Comparison of ENCODE assay signal across 16 cellular contexts in genomic region chr1:204514841-204515240, GRCh38. TPM values are rescaled to one million over a fixed set of nuclear protein-coding genes. Genes with fewer than 3 reads are reported as not detected.
DNase-seq lines count a peak whose midpoint lies in the region; ATAC-seq, FAIRE-seq and TF ChIP-seq lines count a peak whose summit lies in the region.
"Had no signal": no experiment of that assay in that cellular context is flagged by ENCODE, and none has a peak within 500 bp of the region (broad histone marks: within the 10 kb centered on the region; RNA-seq: fewer than 3 reads in every experiment).

No MANE protein-coding gene starts in this region.

- H4K20me1 ChIP-seq in HCT116 (ENCODE audit: insufficient read depth) = no peaks in the 10 kb centered on the region

- H3K36me3 ChIP-seq in HCT116 (ENCODE audit: control insufficient read depth in 1 of 2, insufficient read depth in 2 of 2, low read length in 2 of 2) (peaks cover 0 to 21% of the 10 kb centered on the region in 2 experiments; a peak in 1 of 4 replicates), psoas muscle (ENCODE audit: insufficient read depth in 1 of 2, low read depth in 1 of 2) (peaks cover 0 to 7% of the 10 kb centered on the region in 2 donors)
- H3K36me3 ChIP-seq: vagina had no signal

- FAIRE-seq in urothelium cell line (lab: Jason Lieb, UNC) = no peak

- H3K4me3 ChIP-seq in HCT116 (replicated peaks in 1 of 2; ENCODE audit: low read depth in 1 of 2, low read length in 2 of 2) (no peak overlapping the region), psoas muscle (no peak overlapping the region)
- H3K4me3 ChIP-seq: lung, vagina had no signal

- peak overlapping the region; percentile 69 for H3K4me2 ChIP-seq in HCT116 (ENCODE audit: low read length)

- ATAC-seq in activated CD4-positive, alpha-beta T cell treated with anti-CD3 and anti-CD28 coated beads for 36 hours = no peak
- ATAC-seq in HCT116 (no peak), psoas muscle (no peak)
- ATAC-seq: stimulated activated effector memory CD8-positive, alpha-beta T cell treated with anti-CD3 and anti-CD28 coated beads, Interleukin-12 subunit alpha, Interleukin-12 subunit beta, amount 100 ng/mL, for 72 hours had no signal

- 61 to 63% (median 62%) methylated on average over 2 of the region's 2 CpGs for WGBS in psoas muscle, 3 donors

- H3K4me3 Mint-ChIP-seq in activated CD4-positive, alpha-beta T cell treated with anti-CD3 and anti-CD28 coated beads for 36 hours = peak overlapping the region; percentile 15
- peak overlapping the region; percentile 56 for H3K4me3 Mint-ChIP-seq in activated T-helper 1 cell treated with anti-CD3 and anti-CD28 coated beads, Interleukin-12 subunit alpha, Interleukin-12 subunit beta, Interleukin-2, Interleukin-4 antibody, amounts not matched to agents 30 ng/mL and 10 ng/mL and 1 ng/mL, durations not matched to agents 14 hours and 24 hours and 36 hours
- H3K4me3 Mint-ChIP-seq in neural crest cell = peak overlapping the region; percentile 13
- H3K4me3 Mint-ChIP-seq: stimulated activated effector memory CD8-positive, alpha-beta T cell treated with anti-CD3 and anti-CD28 coated beads, Interleukin-12 subunit alpha, Interleukin-12 subunit beta, amount 100 ng/mL, for 72 hours had no signal

- no peak for TF ChIP-seq CTCF in HCT116 (IDR thresholded peaks at IDR 0.05 in 2 of 3, conservative IDR thresholded peaks at IDR 0.05 in 1 of 3; ENCODE audit: borderline replicate concordance in 1 of 3, insufficient read depth in 1 of 3, low read depth in 2 of 3, low read length in 2 of 3)
- TF ChIP-seq CTCF in neural crest cell (conservative IDR thresholded peaks at IDR 0.05) = no peak
- no peak for TF ChIP-seq CTCF in psoas muscle (IDR thresholded peaks at IDR 0.05)

- H3K9ac ChIP-seq in HCT116 (ENCODE audit: low read length) = no peak overlapping the region

- no peaks in the 10 kb centered on the region for H3K27me3 Mint-ChIP-seq in activated CD4-positive, alpha-beta T cell treated with anti-CD3 and anti-CD28 coated beads for 36 hours
- no peaks in the 10 kb centered on the region for H3K27me3 Mint-ChIP-seq in activated T-helper 1 cell treated with anti-CD3 and anti-CD28 coated beads, Interleukin-12 subunit alpha, Interleukin-12 subunit beta, Interleukin-2, Interleukin-4 antibody, amounts not matched to agents 30 ng/mL and 10 ng/mL and 1 ng/mL, durations not matched to agents 14 hours and 24 hours and 36 hours (ENCODE audit: insufficient read depth)
- no peaks in the 10 kb centered on the region for H3K27me3 Mint-ChIP-seq in neural crest cell (ENCODE audit: low read depth)

- H3K79me2 ChIP-seq in HCT116 (ENCODE audit: insufficient read depth, low read length) = peaks cover 36% of the 10 kb centered on the region

- peaks cover 2% of the 10 kb centered on the region for H3K9me3 Mint-ChIP-seq in activated CD4-positive, alpha-beta T cell treated with anti-CD3 and anti-CD28 coated beads for 36 hours (ENCODE audit: low read depth)
- H3K9me3 Mint-ChIP-seq in activated T-helper 1 cell treated with anti-CD3 and anti-CD28 coated beads, Interleukin-12 subunit alpha, Interleukin-12 subunit beta, Interleukin-2, Interleukin-4 antibody, amounts not matched to agents 30 ng/mL and 10 ng/mL and 1 ng/mL, durations not matched to agents 14 hours and 24 hours and 36 hours = no peaks in the 10 kb centered on the region
- no peaks in the 10 kb centered on the region for H3K9me3 Mint-ChIP-seq in neural crest cell
- H3K9me3 Mint-ChIP-seq: stimulated activated effector memory CD8-positive, alpha-beta T cell treated with anti-CD3 and anti-CD28 coated beads, Interleukin-12 subunit alpha, Interleukin-12 subunit beta, amount 100 ng/mL, for 72 hours had no signal

- RAD21 ChIA-PET in HCT116 (lab: Charles Lee; ENCODE audit: low non-redundant PET in 1 of 2, low total read pairs in 2 of 2, uncharacterized antibody in 2 of 2, unreplicated experiment in 2 of 2) = no interaction called here

- intact Hi-C loops in activated CD4-positive, alpha-beta T cell treated with anti-CD3 and anti-CD28 coated beads for 36 hours (cut with DNase I, micrococcal nuclease) = loop anchor here (5.0 to 10.0 kb wide), 4 partner anchors 47 to 1710 kb away; partner anchors contain the start of gene KDM5B (in 1 of the 2)
- intact Hi-C loops in HCT116 (cut with micrococcal nuclease) = no loop called here
- intact Hi-C loops in activated T-helper 1 cell treated with anti-CD3 and anti-CD28 coated beads, Interleukin-12 subunit alpha, Interleukin-12 subunit beta, Interleukin-2, Interleukin-4 antibody, amounts not matched to agents 30 ng/mL and 10 ng/mL and 1 ng/mL, durations not matched to agents 14 hours and 24 hours and 36 hours (cut with micrococcal nuclease) = loop anchor here (10.0 kb wide), 4 partner anchors 610 to 890 kb away; partner anchors contain the start of genes ATP2B4 and RBBP5
- intact Hi-C loops in psoas muscle (cut with DNase I) = no loop called here

- no TSS peak for BruUV-seq in HCT116 (replicated peaks; lab: Mats Ljungman, UMichigan)

- H3K27me3 ChIP-seq in HCT116 (ENCODE audit: insufficient read depth, low read length) = no peaks in the 10 kb centered on the region
- no peaks in the 10 kb centered on the region for H3K27me3 ChIP-seq in psoas muscle (ENCODE audit: insufficient read depth in 3 of 3, low read length in 2 of 3)
- H3K27me3 ChIP-seq: vagina had no signal

- no peak overlapping the region for H2AFZ ChIP-seq in HCT116 (ENCODE audit: low read depth, low read length, poor library complexity, severe bottlenecking)

- peak overlapping the region; percentile 90; the same call in 1 of the 2 replicates for H3K27ac ChIP-seq in HCT116 (ENCODE audit: low read depth, low read length)
- no peak overlapping the region for H3K27ac ChIP-seq in psoas muscle
- H3K27ac ChIP-seq: vagina had no signal

- no peaks in the 10 kb centered on the region for H3K9me2 ChIP-seq in HCT116 (ENCODE audit: insufficient read depth)

- H3K4me1 ChIP-seq in HCT116 (ENCODE audit: control insufficient read depth in 1 of 2, insufficient read depth in 2 of 2, low read length in 2 of 2) = peaks cover 20% of the 10 kb centered on the region in 2 experiments
- peaks cover 21% of the 10 kb centered on the region for H3K4me1 ChIP-seq in psoas muscle

- peaks cover 51% of the 10 kb centered on the region for H3K4me1 Mint-ChIP-seq in activated CD4-positive, alpha-beta T cell treated with anti-CD3 and anti-CD28 coated beads for 36 hours
- peaks cover 38% of the 10 kb centered on the region for H3K4me1 Mint-ChIP-seq in activated T-helper 1 cell treated with anti-CD3 and anti-CD28 coated beads, Interleukin-12 subunit alpha, Interleukin-12 subunit beta, Interleukin-2, Interleukin-4 antibody, amounts not matched to agents 30 ng/mL and 10 ng/mL and 1 ng/mL, durations not matched to agents 14 hours and 24 hours and 36 hours (ENCODE audit: low read depth)
- peaks cover 12% of the 10 kb centered on the region for H3K4me1 Mint-ChIP-seq in neural crest cell

- no peak for TF ChIP-seq POLR2A in HCT116 (IDR thresholded peaks at IDR 0.05; ENCODE audit: borderline replicate concordance, extremely low read depth, insufficient read depth, insufficient read length)

- peak overlapping the region; percentile 83 for H3K27ac Mint-ChIP-seq in activated CD4-positive, alpha-beta T cell treated with anti-CD3 and anti-CD28 coated beads for 36 hours
- peak overlapping the region; percentile 33 for H3K27ac Mint-ChIP-seq in activated T-helper 1 cell treated with anti-CD3 and anti-CD28 coated beads, Interleukin-12 subunit alpha, Interleukin-12 subunit beta, Interleukin-2, Interleukin-4 antibody, amounts not matched to agents 30 ng/mL and 10 ng/mL and 1 ng/mL, durations not matched to agents 14 hours and 24 hours and 36 hours
- H3K27ac Mint-ChIP-seq in neural crest cell (ENCODE audit: unreplicated experiment) = no peak overlapping the region
- H3K27ac Mint-ChIP-seq: stimulated activated effector memory CD8-positive, alpha-beta T cell treated with anti-CD3 and anti-CD28 coated beads, Interleukin-12 subunit alpha, Interleukin-12 subunit beta, amount 100 ng/mL, for 72 hours had no signal

- POLR2A ChIA-PET in activated CD4-positive, alpha-beta T cell treated with anti-CD3 and anti-CD28 coated beads for 36 hours (lab: Charles Lee) = interaction anchor here (0.6 to 3.1 kb wide), 5 partner anchors 8 to 23 kb away, joined by 3 to 63 read pairs (median 5); no protein-coding TSS in a partner anchor
- POLR2A ChIA-PET in HCT116 (lab: Charles Lee) = interaction anchor here (0.7 to 2.8 kb wide), 5 partner anchors 8 to 408 kb away, joined by 3 to 63 read pairs (median 13); no protein-coding TSS in a partner anchor

- no peak for TF ChIP-seq RAD21 in HCT116 (IDR thresholded peaks at IDR 0.05; ENCODE audit: low read depth)

- CTCF ChIA-PET in activated CD4-positive, alpha-beta T cell treated with anti-CD3 and anti-CD28 coated beads for 36 hours (lab: Charles Lee) = interaction anchor here (0.8 to 5.6 kb wide), 5 partner anchors 8 to 292 kb away, joined by 3 to 60 read pairs (median 15); no protein-coding TSS in a partner anchor
- CTCF ChIA-PET in HCT116 (lab: Charles Lee) = interaction anchor here (0.7 to 2.5 kb wide), 3 partner anchors 9 to 292 kb away, joined by 3 to 12 read pairs (median 6); no protein-coding TSS in a partner anchor

- H3K36me3 Mint-ChIP-seq in activated CD4-positive, alpha-beta T cell treated with anti-CD3 and anti-CD28 coated beads for 36 hours (ENCODE audit: low read depth) = peaks cover 28% of the 10 kb centered on the region
- peaks cover 13% of the 10 kb centered on the region for H3K36me3 Mint-ChIP-seq in activated T-helper 1 cell treated with anti-CD3 and anti-CD28 coated beads, Interleukin-12 subunit alpha, Interleukin-12 subunit beta, Interleukin-2, Interleukin-4 antibody, amounts not matched to agents 30 ng/mL and 10 ng/mL and 1 ng/mL, durations not matched to agents 14 hours and 24 hours and 36 hours (ENCODE audit: low read depth)
- no peaks in the 10 kb centered on the region for H3K36me3 Mint-ChIP-seq in neural crest cell (ENCODE audit: low read depth)

- DNase-seq in activated CD4-positive, alpha-beta T cell treated with anti-CD3 and anti-CD28 coated beads for 36 hours = no peak
- no peak for DNase-seq in activated CD4-positive, alpha-beta T cell treated with anti-CD3 and anti-CD28 coated beads for 4 hours
- DNase-seq in HCT116 (ENCODE audit: low read depth, low spot score) (no peak), neural crest cell (ENCODE audit: low read depth, low spot score) (no peak), urothelium cell line (ENCODE audit: low spot score) (no peak), DMS53 treated with DMSO at 0.1 percent for 48 hours (lab: John Stamatoyannopoulos, UW; ENCODE audit: unreplicated experiment) (no peak), psoas muscle (no peak)
- no peak for DNase-seq in activated T-helper 1 cell treated with anti-CD3 and anti-CD28 coated beads, Interleukin-12 subunit alpha, Interleukin-12 subunit beta, Interleukin-2, Interleukin-4 antibody, amounts not matched to agents 30 ng/mL and 10 ng/mL and 1 ng/mL, durations not matched to agents 14 hours and 24 hours and 36 hours (ENCODE audit: low spot score)
- DNase-seq: caudate nucleus; H7; NCI-H1436 treated with DMSO at 0.1 percent for 48 hours; NCI-H524; stimulated activated CD4-positive, alpha-beta T cell treated with anti-CD3 and anti-CD28 coated beads, Interleukin-4, amount 100 ng/mL, for 4 hours had no signal

- H3K9me3 ChIP-seq in HCT116 (ENCODE audit: control insufficient read depth in 1 of 2, insufficient read depth in 1 of 2, low read depth in 1 of 2, low read length in 2 of 2) = no peaks in the 10 kb centered on the region
- no peaks in the 10 kb centered on the region for H3K9me3 ChIP-seq in psoas muscle
- H3K9me3 ChIP-seq: vagina had no signal

RNA-seq across cellular contexts. Expression of gene MDM4, which starts 1.4 kb away (rescaled TPM):
- total RNA-seq in activated CD4-positive, alpha-beta T cell treated with anti-CD3 and anti-CD28 coated beads for 36 hours = 10 to 100 TPM; 89.1 to 94.6 TPM
- total RNA-seq in HCT116 (2021; ENCODE audit: unreplicated experiment) (79.5 TPM), neural crest cell (92.5 and 98.2 TPM in 2 replicates), psoas muscle (10 to 100 TPM; 33.4 to 67.0 (median 41.1) TPM)
- polyA plus RNA-seq in HCT116 (2012) = 12.9 and 14.7 TPM in 2 replicates
- 75.5 and 80.3 TPM in 2 replicates for total RNA-seq in activated T-helper 1 cell treated with anti-CD3 and anti-CD28 coated beads, Interleukin-12 subunit alpha, Interleukin-12 subunit beta, Interleukin-2, Interleukin-4 antibody, amounts not matched to agents 30 ng/mL and 10 ng/mL and 1 ng/mL, durations not matched to agents 14 hours and 24 hours and 36 hours
- 1 to 10 TPM; 5.0 to 8.3 (median 6.5) TPM for polyA plus RNA-seq in psoas muscle

RNA-seq across cellular contexts. Expression of gene PIK3C2B, which starts 20.2 kb away (rescaled TPM):
- total RNA-seq in activated CD4-positive, alpha-beta T cell treated with anti-CD3 and anti-CD28 coated beads for 36 hours = 10 to 100 TPM; 38.2 to 44.0 TPM
- total RNA-seq in HCT116 (2021; ENCODE audit: unreplicated experiment) (17.4 TPM), neural crest cell (70.5 and 71.7 TPM in 2 replicates), psoas muscle (10 to 100 TPM in 3 of 4 donors, 1 to 10 TPM in 1; 8.2 to 20.9 (median 13.9) TPM)
- 6.9 and 8.9 TPM in 2 replicates for polyA plus RNA-seq in HCT116 (2012)
- total RNA-seq in activated T-helper 1 cell treated with anti-CD3 and anti-CD28 coated beads, Interleukin-12 subunit alpha, Interleukin-12 subunit beta, Interleukin-2, Interleukin-4 antibody, amounts not matched to agents 30 ng/mL and 10 ng/mL and 1 ng/mL, durations not matched to agents 14 hours and 24 hours and 36 hours = 21.8 and 24.1 TPM in 2 replicates
- polyA plus RNA-seq in psoas muscle = 1 to 10 TPM; 1.9 to 3.9 (median 1.9) TPM

Comparison
In these comparisons a context has a peak if more than half of its experiments do, and no peak if none do; other contexts are left out.
1. intact Hi-C loops: an anchor here in activated CD4-positive, alpha-beta T cell treated with anti-CD3 and anti-CD28 coated beads for 36 hours (5.0 to 10.0 kb wide) and activated T-helper 1 cell treated with anti-CD3 and anti-CD28 coated beads, Interleukin-12 subunit alpha, Interleukin-12 subunit beta, Interleukin-2, Interleukin-4 antibody, amounts not matched to agents 30 ng/mL and 10 ng/mL and 1 ng/mL, durations not matched to agents 14 hours and 24 hours and 36 hours (10.0 kb wide); none called in HCT116 and psoas muscle.